ENCODE assay signal across 8 cellular contexts in genomic region chr2:199850718-199851498, GRCh38. TPM values are rescaled to one million over a fixed set of nuclear protein-coding genes. Genes with fewer than 3 reads are reported as not detected.
DNase-seq lines count a peak whose midpoint lies in the region; ATAC-seq and TF ChIP-seq lines count a peak whose summit lies in the region.

FTCDNL1 (minus strand) TSS chr2:199851192; CDS start chr2:199848962, 2,230 bp downstream.

- H3K4me3 ChIP-seq in ovary, result peak within 1 kb of the TSS; percentile 69
- peak within 1 kb of the TSS; percentile 28 to 83 (median 52) for H3K4me3 ChIP-seq in thyroid gland (replicated peaks in 1 of 3)

- no peaks in the 10 kb centered on the region for H3K36me3 ChIP-seq in ovary
- no peaks in the 10 kb centered on the region for H3K36me3 ChIP-seq in thyroid gland

- peak in 2 of 3 donors; percentile 28 to 42 for TF ChIP-seq CTCF in ovary (IDR thresholded peaks at IDR 0.05)
- peak in 5 of 6 experiments; percentile 30 to 68 (median 43) for TF ChIP-seq CTCF in thyroid gland (IDR thresholded peaks at IDR 0.05)

- ATAC-seq in GM21576 (IDR thresholded peaks at IDR 0.05; ENCODE audit: unreplicated experiment), result peak; percentile 93

- DNase-seq in ELF-1 (ENCODE audit: low read depth, low spot score) (peak; percentile 67), HuH-7.5 (ENCODE audit: low spot score) (peak; percentile 55), SIG-M5 treated with dmso at 0.1 percent for 504 hours (lab: John Stamatoyannopoulos, UW; ENCODE audit: unreplicated experiment) (peak; percentile 73), globus pallidus (ENCODE audit: low spot score) (peak; percentile 82), ovary (peak; percentile 44 to 73 (median 59)), thyroid gland (peak; percentile 83 to 87)
- DNase-seq in activated gamma-delta T cell treated with anti-CD3 and anti-CD28 coated beads, Interleukin-2, amount 50 U/mL, for 16 hours (ENCODE audit: low read depth), result peak; percentile 19

- H3K27me3 ChIP-seq in ovary (no peaks in the 10 kb centered on the region), thyroid gland (no peaks in the 10 kb centered on the region)

- 0 to 1% (median 1%) methylated on average over 40 to 78 of the region's 80 CpGs for WGBS in ovary, 3 donors
- WGBS in thyroid gland, 2 donors, result 0 to 1% methylated on average over 33 to 35 of the region's 80 CpGs

- TF ChIP-seq POLR2A in ovary (IDR thresholded peaks at IDR 0.05), result no peak
- peak in 1 of 2 donors; percentile 81 for TF ChIP-seq POLR2A in thyroid gland (IDR thresholded peaks at IDR 0.05)

- H3K9me3 ChIP-seq in ovary, result no peaks in the 10 kb centered on the region
- no peaks in the 10 kb centered on the region for H3K9me3 ChIP-seq in thyroid gland

- H3K4me1 ChIP-seq in ovary (ENCODE audit: insufficient read depth), result no peaks in the 10 kb centered on the region
- H3K4me1 ChIP-seq in thyroid gland, result peaks cover 0 to 12% of the 10 kb centered on the region in 2 donors

- intact Hi-C loops in ovary (cut with DNase I) (no loop called here), thyroid gland (cut with DNase I) (loop anchor here (10.0 kb wide), 1 partner anchor 46 kb away; no protein-coding TSS in a partner anchor)

- TF ChIP-seq EP300 in ovary (IDR thresholded peaks at IDR 0.05), result no peak

- H3K27ac ChIP-seq in ovary (peak within 1 kb of the TSS in 1 of 2 donors; percentile 24), thyroid gland (peak within 1 kb of the TSS; percentile 69 to 84 (median 72))

RNA-seq across cellular contexts. Expression of gene FTCDNL1, which starts in this region (rescaled TPM):
- 1 to 10 TPM in 6 of 7 donors, under 1 TPM in 1; 0.87 to 3.4 (median 2.1) TPM for total RNA-seq in ovary
- polyA plus RNA-seq in ovary, result 1 to 10 TPM in 1 of 2 donors, under 1 TPM in 1; 0.56 to 3.2 TPM
- total RNA-seq in thyroid gland, result 10 to 100 TPM in 2 of 4 donors, 1 to 10 TPM in 2; 6.2 to 20.9 (median 13.4) TPM

Comparison
In these comparisons a context has a peak if more than half of its experiments do, and no peak if none do; other contexts are left out.
1. DNase-seq: peak in every context shown above with its lines; median percentile 85 in thyroid gland; 82 in globus pallidus; 73 in SIG-M5 treated with dmso at 0.1 percent for 504 hours; 67 in ELF-1; 59 in ovary; 55 in HuH-7.5; 19 in activated gamma-delta T cell treated with anti-CD3 and anti-CD28 coated beads, Interleukin-2, amount 50 U/mL, for 16 hours.